In genomic region chr2:100106460-100106859, GRCh38 we compare ENCODE assay signal across 13 cellular contexts. TPM values are rescaled to one million over a fixed set of nuclear protein-coding genes. Genes with fewer than 3 reads are reported as not detected.
DNase-seq lines count a peak whose midpoint lies in the region; ATAC-seq and TF ChIP-seq lines count a peak whose summit lies in the region.
"Had no signal": no experiment of that assay in that cellular context is flagged by ENCODE, and none has a peak within 500 bp of the region (broad histone marks: within the 10 kb centered on the region; RNA-seq: fewer than 3 reads in every experiment).

No MANE protein-coding gene starts in this region.

- H3K4me2 ChIP-seq in mesendoderm (ENCODE audit: low read length): no peak overlapping the region

- no peaks in the 10 kb centered on the region for H3K36me3 ChIP-seq in mesendoderm (ENCODE audit: control insufficient read depth, insufficient read depth, low read length)
- H3K36me3 ChIP-seq in transverse colon: no peaks in the 10 kb centered on the region

- no peak overlapping the region for H3K4me3 ChIP-seq in mesendoderm (ENCODE audit: low read length)
- H3K4me3 ChIP-seq in transverse colon: no peak overlapping the region

- no peak overlapping the region for H2BK15ac ChIP-seq in mesendoderm (replicated peaks; ENCODE audit: low read depth)

- in situ Hi-C loops in transverse colon (cut with MboI; ENCODE audit: low pct_ligation_motif_present in 1 of 4, low pct_unique_long_range_greater_than_20kb in 1 of 4, low sequenced_read_pairs in 3 of 4): no loop called here

- WGBS in mesendoderm (ENCODE audit: extremely low coverage, insufficient coverage, low lambda C conversion rate): no CpG with 5 or more reads among the region's 9 CpGs
- WGBS in transverse colon (ENCODE audit: low coverage in 1 of 2), 2 donors: 61 to 63% methylated on average over 4 to 9 of the region's 9 CpGs

- H3K4ac ChIP-seq in mesendoderm (ENCODE audit: low read depth, low read length): no peak overlapping the region

- H3K4me1 Mint-ChIP-seq in natural killer cell: no peaks in the 10 kb centered on the region
- H3K4me1 Mint-ChIP-seq: activated T-helper 17 cell treated with anti-CD3 and anti-CD28 coated beads, Interleukin-2, amount 50 U/mL, for 72 hours had no signal

- no peak overlapping the region for H3K9ac ChIP-seq in mesendoderm (ENCODE audit: low read length)

- H3K4me3 Mint-ChIP-seq in natural killer cell: no peak overlapping the region

- no peak overlapping the region for H4K8ac ChIP-seq in mesendoderm (ENCODE audit: low read depth, low read length)

- H3K18ac ChIP-seq in mesendoderm (ENCODE audit: low read length): peak overlapping the region; percentile 32

- no peak overlapping the region for H3K56ac ChIP-seq in mesendoderm (ENCODE audit: low read length)

- no peaks in the 10 kb centered on the region for H3K79me1 ChIP-seq in mesendoderm (ENCODE audit: low read length)

- intact Hi-C loops in transverse colon (cut with DNase I; ENCODE audit: low total_unique reads): loop anchor here (5.0 kb wide), 1 partner anchor 549 kb away; no protein-coding TSS in a partner anchor
- intact Hi-C loops in natural killer cell (cut with micrococcal nuclease): no loop called here

- no peak overlapping the region for H2AK5ac ChIP-seq in mesendoderm (ENCODE audit: low read length)

- H3K36me3 Mint-ChIP-seq in natural killer cell: no peaks in the 10 kb centered on the region

- ATAC-seq in GM18858 (IDR thresholded peaks at IDR 0.05; ENCODE audit: unreplicated experiment) (no peak), natural killer cell (no peak)
- ATAC-seq: activated T-helper 17 cell treated with anti-CD3 and anti-CD28 coated beads, Interleukin-2, amount 50 U/mL, for 72 hours; stimulated activated naive CD8-positive, alpha-beta T cell treated with anti-CD3 and anti-CD28 coated beads, Interleukin-15, amount 100 ng/mL, for 72 hours had no signal

- H2BK120ac ChIP-seq in mesendoderm (ENCODE audit: low read depth, low read length): no peak overlapping the region

- H3K27me3 ChIP-seq in mesendoderm (ENCODE audit: insufficient read depth, low read length, poor library complexity) (no peaks in the 10 kb centered on the region), transverse colon (peaks cover 25% of the 10 kb centered on the region)

- H3K27ac ChIP-seq in mesendoderm (ENCODE audit: low read depth, low read length) (no peak overlapping the region), transverse colon (peak overlapping the region; percentile 62 to 76 (median 72))

- H3K23ac ChIP-seq in mesendoderm (ENCODE audit: low read length): no peak overlapping the region

- TF ChIP-seq EP300 in transverse colon (IDR thresholded peaks at IDR 0.05; ENCODE audit: low read depth): peak; percentile 45

- H3K4me1 ChIP-seq in mesendoderm (ENCODE audit: control insufficient read depth, low read depth, low read length) (no peaks in the 10 kb centered on the region), transverse colon (peaks cover 0 to 23% (median 11%) of the 10 kb centered on the region in 4 donors)

- H4K5ac ChIP-seq in mesendoderm (ENCODE audit: low read length): no peak overlapping the region

- TF ChIP-seq CTCF in transverse colon (IDR thresholded peaks at IDR 0.05) (no peak), natural killer cell (IDR thresholded peaks at IDR 0.05) (no peak)

- H3K27ac Mint-ChIP-seq in natural killer cell: no peak overlapping the region
- H3K27ac Mint-ChIP-seq: activated T-helper 17 cell treated with anti-CD3 and anti-CD28 coated beads, Interleukin-2, amount 50 U/mL, for 72 hours; stimulated activated naive CD8-positive, alpha-beta T cell treated with anti-CD3 and anti-CD28 coated beads, Interleukin-15, amount 100 ng/mL, for 72 hours had no signal

- no peaks in the 10 kb centered on the region for H3K79me2 ChIP-seq in mesendoderm (ENCODE audit: control insufficient read depth, insufficient read depth, low read length)

- peaks cover 24% of the 10 kb centered on the region in 2 donors for H3K27me3 Mint-ChIP-seq in natural killer cell (ENCODE audit: low read depth in 2 of 2)

- H3K9me3 ChIP-seq in transverse colon: no peaks in the 10 kb centered on the region

- DNase-seq in NCI-H748 (lab: John Stamatoyannopoulos, UW; ENCODE audit: unreplicated experiment) (peak; percentile 48), NCI-H748 treated with DMSO at 0.1 percent for 48 hours (lab: John Stamatoyannopoulos, UW) (no peak), astrocyte of the hippocampus (ENCODE audit: low read depth, low spot score) (peak; percentile 50), mesendoderm (peak; percentile 66), transverse colon (peak; percentile 31), cerebellum (ENCODE audit: low spot score) (no peak), natural killer cell (no peak)
- DNase-seq: ACHN; cerebellar nuclear complex; stimulated activated CD4-positive, alpha-beta T cell treated with anti-CD3 and anti-CD28 coated beads, Interleukin-2, amount 100 ng/mL, for 24 hours; stimulated activated naive CD8-positive, alpha-beta T cell treated with anti-CD3 and anti-CD28 coated beads, Interleukin-15, amount 100 ng/mL, for 72 hours had no signal

- no peaks in the 10 kb centered on the region for H3K9me3 Mint-ChIP-seq in natural killer cell
- H3K9me3 Mint-ChIP-seq: activated T-helper 17 cell treated with anti-CD3 and anti-CD28 coated beads, Interleukin-2, amount 50 U/mL, for 72 hours; stimulated activated naive CD8-positive, alpha-beta T cell treated with anti-CD3 and anti-CD28 coated beads, Interleukin-15, amount 100 ng/mL, for 72 hours had no signal

- no peak overlapping the region for H2BK5ac ChIP-seq in mesendoderm (ENCODE audit: low read length)

- no peak for TF ChIP-seq POLR2A in transverse colon (IDR thresholded peaks at IDR 0.05)

RNA-seq across cellular contexts. Expression of gene AFF3, which starts 35.9 kb away (rescaled TPM):
- polyA plus RNA-seq in mesendoderm (2013, experiment 1 of 2): 2.9 TPM
- 3.1 TPM for polyA plus RNA-seq in mesendoderm (2013, experiment 2 of 2)
- total RNA-seq in transverse colon (10 to 100 TPM in 2 of 4 donors, 1 to 10 TPM in 2; 9.0 to 20.2 (median 14.5) TPM), cerebellum (69.8 TPM), natural killer cell (1 to 10 TPM; 4.6 to 9.6 (median 5.6) TPM)

Comparison
In these comparisons a context has a peak if more than half of its experiments do, and no peak if none do; other contexts are left out.
1. DNase-seq: peak in NCI-H748 (single experiment), astrocyte of the hippocampus (single experiment), mesendoderm (single experiment) and transverse colon (single experiment); none in NCI-H748 treated with DMSO at 0.1 percent for 48 hours (single experiment), cerebellum (single experiment) and natural killer cell (single experiment).